ENCODE assay signal across 18 cellular contexts in the genomic region with DNA sequence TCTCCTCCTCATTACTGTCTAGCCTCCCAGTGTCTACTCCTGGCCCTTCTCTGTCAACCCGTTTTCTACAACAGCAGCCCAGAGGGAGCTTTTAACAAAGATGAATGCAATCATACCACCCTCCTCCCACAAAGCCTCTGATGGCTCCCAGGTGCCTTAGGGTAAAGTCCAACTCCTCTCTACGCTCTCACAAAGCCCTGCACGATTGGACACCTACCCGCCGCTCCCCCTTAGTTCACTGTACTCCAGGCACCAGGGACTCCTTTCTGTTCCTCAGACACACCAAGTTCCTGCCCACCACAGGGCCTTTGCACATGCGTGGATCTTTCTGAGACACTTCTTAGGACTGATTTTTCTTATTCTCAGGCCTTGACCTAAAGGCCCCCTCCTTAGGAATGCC. TPM values are rescaled to one million over a fixed set of nuclear protein-coding genes. Genes with fewer than 3 reads are reported as not detected.
DNase-seq lines count a peak whose midpoint lies in the region; ATAC-seq and TF ChIP-seq lines count a peak whose summit lies in the region.
"Had no signal": no experiment of that assay in that cellular context is flagged by ENCODE, and none has a peak within 500 bp of the region (broad histone marks: within the 10 kb centered on the region; RNA-seq: fewer than 3 reads in every experiment).

No MANE protein-coding gene starts in this region.

- DNase-seq in activated naive CD8-positive, alpha-beta T cell treated with anti-CD3 and anti-CD28 coated beads, Interleukin-2, amount 10 ng/mL, durations not matched to agents 7 days and 5 days: no peak
- no peak for DNase-seq in activated naive CD8-positive, alpha-beta T cell treated with anti-CD3 and anti-CD28 coated beads for 36 hours
- DNase-seq in left lobe of liver (ENCODE audit: low spot score) (no peak), type B pancreatic cell (ENCODE audit: extremely low spot score, unreplicated experiment) (no peak)
- DNase-seq: 8988T, DMS153, GDM1, HCEC 1CT, NCI-H2227 treated with DMSO at 0.1 percent for 48 hours, NCI-H510A treated with DMSO at 0.1 percent for 48 hours, NCI-H774, OCI-M1, SHP77 treated with DMSO at 0.1 percent for 48 hours, SK-N-SH had no signal

- no peaks in the 10 kb centered on the region for H3K27me3 Mint-ChIP-seq in activated naive CD8-positive, alpha-beta T cell treated with anti-CD3 and anti-CD28 coated beads, Interleukin-2, amount 10 ng/mL, durations not matched to agents 7 days and 5 days
- H3K27me3 Mint-ChIP-seq in activated naive CD8-positive, alpha-beta T cell treated with anti-CD3 and anti-CD28 coated beads for 36 hours: no peaks in the 10 kb centered on the region
- H3K27me3 Mint-ChIP-seq in type B pancreatic cell: no peaks in the 10 kb centered on the region
- H3K27me3 Mint-ChIP-seq: B cell had no signal

- peak overlapping the region; percentile 43 for H3K27ac Mint-ChIP-seq in activated naive CD8-positive, alpha-beta T cell treated with anti-CD3 and anti-CD28 coated beads, Interleukin-2, amount 10 ng/mL, durations not matched to agents 7 days and 5 days
- H3K27ac Mint-ChIP-seq in activated naive CD8-positive, alpha-beta T cell treated with anti-CD3 and anti-CD28 coated beads for 36 hours: no peak overlapping the region
- peak overlapping the region; percentile 39 for H3K27ac Mint-ChIP-seq in type B pancreatic cell
- H3K27ac Mint-ChIP-seq: B cell had no signal

- peaks cover 6% of the 10 kb centered on the region for H3K4me1 Mint-ChIP-seq in activated naive CD8-positive, alpha-beta T cell treated with anti-CD3 and anti-CD28 coated beads, Interleukin-2, amount 10 ng/mL, durations not matched to agents 7 days and 5 days
- no peaks in the 10 kb centered on the region for H3K4me1 Mint-ChIP-seq in activated naive CD8-positive, alpha-beta T cell treated with anti-CD3 and anti-CD28 coated beads for 36 hours
- peaks cover 11% of the 10 kb centered on the region for H3K4me1 Mint-ChIP-seq in type B pancreatic cell (ENCODE audit: unreplicated experiment)

- TF ChIP-seq CTCF in type B pancreatic cell (conservative IDR thresholded peaks at IDR 0.05): no peak

- H3K36me3 Mint-ChIP-seq in activated naive CD8-positive, alpha-beta T cell treated with anti-CD3 and anti-CD28 coated beads, Interleukin-2, amount 10 ng/mL, durations not matched to agents 7 days and 5 days: peaks cover 8% of the 10 kb centered on the region
- no peaks in the 10 kb centered on the region for H3K36me3 Mint-ChIP-seq in activated naive CD8-positive, alpha-beta T cell treated with anti-CD3 and anti-CD28 coated beads for 36 hours
- H3K36me3 Mint-ChIP-seq in type B pancreatic cell: peaks cover 16% of the 10 kb centered on the region

- H3K4me3 Mint-ChIP-seq in activated naive CD8-positive, alpha-beta T cell treated with anti-CD3 and anti-CD28 coated beads, Interleukin-2, amount 10 ng/mL, durations not matched to agents 7 days and 5 days: no peak overlapping the region
- H3K4me3 Mint-ChIP-seq in activated naive CD8-positive, alpha-beta T cell treated with anti-CD3 and anti-CD28 coated beads for 36 hours: no peak overlapping the region
- no peak overlapping the region for H3K4me3 Mint-ChIP-seq in type B pancreatic cell
- H3K4me3 Mint-ChIP-seq: B cell had no signal

- POLR2A ChIA-PET in activated naive CD8-positive, alpha-beta T cell treated with anti-CD3 and anti-CD28 coated beads, Interleukin-2, amount 10 ng/mL, durations not matched to agents 7 days and 5 days (lab: Charles Lee): interaction anchor here (1.2 to 3.0 kb wide), 6 partner anchors 18 to 101 kb away, joined by 3 to 12 read pairs (median 6); a partner anchor contains a TSS

- no peaks in the 10 kb centered on the region for H3K9me3 Mint-ChIP-seq in activated naive CD8-positive, alpha-beta T cell treated with anti-CD3 and anti-CD28 coated beads, Interleukin-2, amount 10 ng/mL, durations not matched to agents 7 days and 5 days
- H3K9me3 Mint-ChIP-seq in activated naive CD8-positive, alpha-beta T cell treated with anti-CD3 and anti-CD28 coated beads for 36 hours: no peaks in the 10 kb centered on the region
- no peaks in the 10 kb centered on the region for H3K9me3 Mint-ChIP-seq in type B pancreatic cell

- ATAC-seq in activated naive CD8-positive, alpha-beta T cell treated with anti-CD3 and anti-CD28 coated beads, Interleukin-2, amount 10 ng/mL, durations not matched to agents 7 days and 5 days (ENCODE audit: low read depth): no peak
- ATAC-seq in left lobe of liver (peak; percentile 17), HG02938 (IDR thresholded peaks at IDR 0.05; ENCODE audit: unreplicated experiment) (no peak), HG03045 (IDR thresholded peaks at IDR 0.05; ENCODE audit: unreplicated experiment) (no peak)

RNA-seq across cellular contexts. Expression of a gene that starts 17.4 kb away (rescaled TPM):
- total RNA-seq in activated naive CD8-positive, alpha-beta T cell treated with anti-CD3 and anti-CD28 coated beads, Interleukin-2, amount 10 ng/mL, durations not matched to agents 7 days and 5 days: 10 to 100 TPM; 11.3 to 15.1 TPM
- 10 to 100 TPM in 1 of 2 experiments, 1 to 10 TPM in 1; 8.7 to 10.2 TPM for total RNA-seq in activated naive CD8-positive, alpha-beta T cell treated with anti-CD3 and anti-CD28 coated beads for 36 hours
- total RNA-seq in left lobe of liver (0.83 TPM), type B pancreatic cell (ENCODE audit: low replicate concordance) (6.9 and 14.4 TPM in 2 replicates)

RNA-seq across cellular contexts. Expression of a gene that starts 23.5 kb away (rescaled TPM):
- 10 to 100 TPM; 14.3 to 15.7 TPM for total RNA-seq in activated naive CD8-positive, alpha-beta T cell treated with anti-CD3 and anti-CD28 coated beads, Interleukin-2, amount 10 ng/mL, durations not matched to agents 7 days and 5 days
- total RNA-seq in activated naive CD8-positive, alpha-beta T cell treated with anti-CD3 and anti-CD28 coated beads for 36 hours: 1 to 10 TPM; 1.3 to 1.4 TPM
- total RNA-seq in left lobe of liver: 0.10 TPM
- 0.82 and 1.7 TPM in 2 replicates for total RNA-seq in type B pancreatic cell (ENCODE audit: low replicate concordance)
- total RNA-seq: Daoy had no signal

RNA-seq across cellular contexts. Expression of a gene that starts 32.6 kb away (rescaled TPM):
- 1 to 10 TPM; 6.3 to 6.4 TPM for total RNA-seq in activated naive CD8-positive, alpha-beta T cell treated with anti-CD3 and anti-CD28 coated beads, Interleukin-2, amount 10 ng/mL, durations not matched to agents 7 days and 5 days
- total RNA-seq in activated naive CD8-positive, alpha-beta T cell treated with anti-CD3 and anti-CD28 coated beads for 36 hours: 1 to 10 TPM; 4.5 to 4.8 TPM
- total RNA-seq in left lobe of liver (43.9 TPM), type B pancreatic cell (ENCODE audit: low replicate concordance) (33.3 and 72.0 TPM in 2 replicates)

RNA-seq across cellular contexts. Expression of a gene that starts 56.4 kb away (rescaled TPM):
- total RNA-seq in activated naive CD8-positive, alpha-beta T cell treated with anti-CD3 and anti-CD28 coated beads, Interleukin-2, amount 10 ng/mL, durations not matched to agents 7 days and 5 days: 10 to 100 TPM; 61.1 to 63.6 TPM
- total RNA-seq in activated naive CD8-positive, alpha-beta T cell treated with anti-CD3 and anti-CD28 coated beads for 36 hours: 10 to 100 TPM; 72.1 to 76.2 TPM
- total RNA-seq in left lobe of liver (34.1 TPM), type B pancreatic cell (ENCODE audit: low replicate concordance) (63.0 and 70.5 TPM in 2 replicates)
